28 cellular contexts compared by ENCODE assay signal in the genomic region with DNA sequence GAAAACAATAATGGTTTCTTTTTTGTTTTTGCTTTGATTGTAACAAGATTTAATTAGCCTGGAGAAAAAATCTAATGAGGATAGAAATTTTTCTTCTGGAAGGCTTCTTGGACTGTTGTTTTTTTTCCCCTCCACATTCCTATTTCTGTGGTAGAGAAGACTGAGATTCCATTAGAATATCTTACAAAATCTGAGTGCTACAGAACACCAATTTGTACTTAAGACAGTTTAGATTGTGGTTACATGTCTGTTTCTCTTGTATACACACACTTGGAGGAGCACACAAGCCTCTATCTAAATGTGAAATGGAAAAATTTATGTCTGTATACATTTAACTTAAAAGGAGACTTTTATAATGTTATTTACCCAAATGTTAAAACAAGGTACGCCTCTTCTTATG.
"Had no signal": no experiment of that assay in that cellular context is flagged by ENCODE, and none has a peak within 500 bp of the region (broad histone marks: within the 10 kb centered on the region; RNA-seq: fewer than 3 reads in every experiment).

No MANE protein-coding gene starts in this region.

- DNase-seq: activated B cell treated with CpG ODN at 0.5 μM for 24 hours; activated CD4-positive, alpha-beta memory T cell treated with anti-CD3 and anti-CD28 coated beads for 36 hours; activated CD4-positive, alpha-beta T cell treated with anti-CD3 and anti-CD28 coated beads for 1 hour; activated CD4-positive, alpha-beta T cell treated with anti-CD3 and anti-CD28 coated beads, Interleukin-2, amount 10 ng/mL, durations not matched to agents 24 days and 14 days; activated CD8-positive, alpha-beta memory T cell treated with anti-CD3 and anti-CD28 coated beads for 24 hours; activated effector memory CD4-positive, alpha-beta T cell treated with anti-CD3 and anti-CD28 coated beads, Interleukin-2, amount 50 U/mL, for 16 hours; activated naive CD4-positive, alpha-beta T cell treated with Interleukin-2 at 50 U/mL for 16 hours; activated naive CD8-positive, alpha-beta T cell treated with anti-CD3 and anti-CD28 coated beads, Interleukin-2, amount 50 U/mL, for 24 hours; activated T-cell treated with anti-CD3 and anti-CD28 coated beads, Interleukin-2, amount 50 U/mL, for 4 hours; amygdala; cerebellar nuclear complex; MG63; MV-4-11; NCI-H1105; NCI-H1436; NCI-H1694 treated with DMSO at 0.1 percent for 48 hours; NCI-H2029 treated with DMSO at 0.1 percent for 48 hours; NCI-H345; NCI-H510A; NCI-H69; PC-3; SHP77 treated with DMSO at 0.1 percent for 48 hours; T-cell; T-helper 2 cell; T1000 had no signal

- H3K27me3 ChIP-seq: MG63 had no signal

- H3K36me3 ChIP-seq: MG63 had no signal

- FAIRE-seq: RCC 7860, TTC549 had no signal

- H3K9me3 ChIP-seq: MG63 had no signal

- ATAC-seq: activated naive CD4-positive, alpha-beta T cell treated with anti-CD3 and anti-CD28 coated beads, Interleukin-2, amount 50 U/mL, for 72 hours; activated naive CD8-positive, alpha-beta T cell treated with anti-CD3 and anti-CD28 coated beads, Interleukin-2, amount 50 U/mL, for 24 hours; activated T-cell treated with anti-CD3 and anti-CD28 coated beads, Interleukin-2, amount 50 U/mL, for 4 hours; PC-3; T-cell had no signal

- H3K4me3 ChIP-seq: MG63 had no signal
